ENCODE assay signal across 8 cellular contexts in genomic region chr6:111258615-111259088, GRCh38.
DNase-seq lines count a peak whose midpoint lies in the region; ATAC-seq, FAIRE-seq and TF ChIP-seq lines count a peak whose summit lies in the region.

No MANE protein-coding gene starts in this region.

- H3K4me1 ChIP-seq in mucosa of stomach (ENCODE audit: control insufficient read depth, insufficient read depth, low read length) = no peaks in the 10 kb centered on the region
- H3K4me1 ChIP-seq in small intestine (ENCODE audit: control insufficient read depth in 2 of 2, insufficient read depth in 1 of 2, low read depth in 1 of 2, low read length in 1 of 2) = peaks cover 5 to 7% of the 10 kb centered on the region in 2 donors

- no peaks in the 10 kb centered on the region for H3K27me3 ChIP-seq in mucosa of stomach (ENCODE audit: control insufficient read depth, insufficient read depth, low read length)
- H3K27me3 ChIP-seq in small intestine (ENCODE audit: control insufficient read depth in 2 of 2, insufficient read depth in 2 of 2, low read length in 2 of 2) = peaks cover 0 to 2% of the 10 kb centered on the region in 2 donors

- in situ Hi-C loops in ACHN (cut with HindIII; ENCODE audit: low pct_ligation_motif_present, low pct_unique_long_range_greater_than_20kb, low sequenced_read_pairs) = no loop called here
- in situ Hi-C loops in astrocyte of the spinal cord (cut with HindIII; ENCODE audit: low sequenced_read_pairs) = no loop called here

- H3K4me3 ChIP-seq in astrocyte of the spinal cord (ENCODE audit: low read depth, low read length) = peak overlapping the region; percentile 83
- H3K4me3 ChIP-seq in mucosa of stomach (ENCODE audit: low read length) = no peak overlapping the region
- no peak overlapping the region for H3K4me3 ChIP-seq in lower leg skin (ENCODE audit: low read depth, poor library complexity, severe bottlenecking)
- H3K4me3 ChIP-seq in small intestine (ENCODE audit: low read depth in 1 of 2, low read length in 2 of 2) = no peak overlapping the region

- no peaks in the 10 kb centered on the region for H3K36me3 ChIP-seq in mucosa of stomach (ENCODE audit: control insufficient read depth, insufficient read depth, low read length)
- peaks cover 0 to 2% of the 10 kb centered on the region in 2 donors for H3K36me3 ChIP-seq in small intestine (ENCODE audit: control insufficient read depth in 2 of 2, insufficient read depth in 2 of 2, low read length in 2 of 2)

- peak; percentile 67 for DNase-seq in ACHN
- no peak for DNase-seq in astrocyte of the spinal cord (ENCODE audit: low read depth, low spot score)
- no peak for DNase-seq in lower leg skin (ENCODE audit: low spot score in 2 of 2)
- no peak for DNase-seq in small intestine

- TF ChIP-seq POLR2A in lower leg skin (IDR thresholded peaks at IDR 0.05) = no peak

- intact Hi-C loops in lower leg skin (cut with DNase I; ENCODE audit: low total_unique reads) = loop anchor here (5.0 kb wide), 1 partner anchor 794 kb away; the partner anchor contains the start of gene CCN6

- no peak for TF ChIP-seq CTCF in astrocyte of the spinal cord (IDR thresholded peaks at IDR 0.05; ENCODE audit: low read depth, low read length)
- TF ChIP-seq CTCF in lower leg skin (IDR thresholded peaks at IDR 0.05) = no peak

- no peaks in the 10 kb centered on the region for H3K9me3 ChIP-seq in mucosa of stomach (ENCODE audit: control insufficient read depth, low read length)
- no peaks in the 10 kb centered on the region for H3K9me3 ChIP-seq in small intestine (ENCODE audit: control insufficient read depth, low read depth)

- ATAC-seq in HG03175 (IDR thresholded peaks at IDR 0.05; ENCODE audit: unreplicated experiment) (peak; percentile 13), GM19467 (IDR thresholded peaks at IDR 0.05; ENCODE audit: unreplicated experiment) (no peak), GM18861 (IDR thresholded peaks at IDR 0.05; ENCODE audit: unreplicated experiment) (no peak)

- peak overlapping the region; percentile 71 for H3K9ac ChIP-seq in mucosa of stomach (ENCODE audit: low read length)

- peak overlapping the region in 1 of 2 donors; percentile 64 for H3K27ac ChIP-seq in small intestine (ENCODE audit: low read depth in 1 of 2, low read length in 1 of 2)

- no peak for FAIRE-seq in small intestine (lab: Jason Lieb, UNC)

- 11 to 16% methylated on average over 18 of the region's 18 CpGs for WGBS in lower leg skin, 2 donors
- WGBS in small intestine, 3 donors = 17 to 19% (median 18%) methylated on average over 18 of the region's 18 CpGs
